In genomic region chr10:97714401-97715258, GRCh38 we compare ENCODE assay signal across 7 cellular contexts. TPM values are rescaled to one million over a fixed set of nuclear protein-coding genes. Genes with fewer than 3 reads are reported as not detected.
DNase-seq lines count a peak whose midpoint lies in the region; ATAC-seq and TF ChIP-seq lines count a peak whose summit lies in the region.

No MANE protein-coding gene starts in this region.

- TF ChIP-seq RAD21 in neural cell (conservative IDR thresholded peaks at IDR 0.05): no peak

- no peaks in the 10 kb centered on the region for H3K36me3 ChIP-seq in neural cell (ENCODE audit: insufficient read depth, low read length)

- peaks cover 39% of the 10 kb centered on the region for H3K27me3 Mint-ChIP-seq in activated CD8-positive, alpha-beta memory T cell treated with anti-CD3 and anti-CD28 coated beads, Interleukin-2, amount 10 ng/mL, durations not matched to agents 7 days and 5 days

- peak overlapping the region; percentile 81 for H3K4me3 Mint-ChIP-seq in activated CD8-positive, alpha-beta memory T cell treated with anti-CD3 and anti-CD28 coated beads, Interleukin-2, amount 10 ng/mL, durations not matched to agents 7 days and 5 days

- no peaks in the 10 kb centered on the region for H3K9me2 ChIP-seq in neural cell (ENCODE audit: insufficient read depth, low read length)

- no peak overlapping the region for H3K27ac ChIP-seq in neural cell (ENCODE audit: low read length)

- in situ Hi-C loops in KBM-7 (cut with MboI; ENCODE audit: low pct_unique_long_range_greater_than_20kb, low sequenced_read_pairs): no loop called here

- peak overlapping the region; percentile 68 for H3K9ac ChIP-seq in neural cell (ENCODE audit: low read length)

- H3K9me3 Mint-ChIP-seq in activated CD8-positive, alpha-beta memory T cell treated with anti-CD3 and anti-CD28 coated beads, Interleukin-2, amount 10 ng/mL, durations not matched to agents 7 days and 5 days (ENCODE audit: low read depth): no peaks in the 10 kb centered on the region

- H3K27ac Mint-ChIP-seq in activated CD8-positive, alpha-beta memory T cell treated with anti-CD3 and anti-CD28 coated beads, Interleukin-2, amount 10 ng/mL, durations not matched to agents 7 days and 5 days: no peak overlapping the region

- H3K9me3 ChIP-seq in neural cell (ENCODE audit: low read length): no peaks in the 10 kb centered on the region

- peak; percentile 32 for ATAC-seq in GM21576 (IDR thresholded peaks at IDR 0.05; ENCODE audit: unreplicated experiment)
- ATAC-seq in activated CD8-positive, alpha-beta memory T cell treated with anti-CD3 and anti-CD28 coated beads, Interleukin-2, amount 10 ng/mL, durations not matched to agents 7 days and 5 days: peak; percentile 64

- no peaks in the 10 kb centered on the region for H4K20me1 ChIP-seq in neural cell (ENCODE audit: insufficient read depth)

- peak overlapping the region; percentile 77 for H3K4me3 ChIP-seq in neural cell (ENCODE audit: low read length)

- H3K4me2 ChIP-seq in neural cell (ENCODE audit: low read length): no peak overlapping the region

- H3K36me3 Mint-ChIP-seq in activated CD8-positive, alpha-beta memory T cell treated with anti-CD3 and anti-CD28 coated beads, Interleukin-2, amount 10 ng/mL, durations not matched to agents 7 days and 5 days: no peaks in the 10 kb centered on the region

- no peaks in the 10 kb centered on the region for H3K79me2 ChIP-seq in neural cell (replicated peaks; ENCODE audit: insufficient read depth, low read length)

- no peak overlapping the region for H2AFZ ChIP-seq in neural cell (ENCODE audit: low read depth, low read length)

- peaks cover 11% of the 10 kb centered on the region for H3K4me1 Mint-ChIP-seq in activated CD8-positive, alpha-beta memory T cell treated with anti-CD3 and anti-CD28 coated beads, Interleukin-2, amount 10 ng/mL, durations not matched to agents 7 days and 5 days

- no peak for TF ChIP-seq EP300 in neural cell (conservative IDR thresholded peaks at IDR 0.05; ENCODE audit: poor library complexity, severe bottlenecking)

- no peak for TF ChIP-seq CTCF in neural cell (IDR thresholded peaks at IDR 0.05; ENCODE audit: poor library complexity, severe bottlenecking)

- DNase-seq in GDM1 (lab: John Stamatoyannopoulos, UW) (peak; percentile 70), KBM-7 (peak; percentile 90), fibroblast of the conjunctiva (ENCODE audit: low read depth) (peak; percentile 72), NCI-H2196 (lab: John Stamatoyannopoulos, UW; ENCODE audit: unreplicated experiment) (no peak)
- no peak for DNase-seq in activated CD8-positive, alpha-beta memory T cell treated with anti-CD3 and anti-CD28 coated beads, Interleukin-2, amount 10 ng/mL, durations not matched to agents 7 days and 5 days

- no peaks in the 10 kb centered on the region for H3F3A ChIP-seq in neural cell (ENCODE audit: insufficient read depth, low read length, poor library complexity, severe bottlenecking)

- CTCF ChIA-PET in activated CD8-positive, alpha-beta memory T cell treated with anti-CD3 and anti-CD28 coated beads, Interleukin-2, amount 10 ng/mL, durations not matched to agents 7 days and 5 days (lab: Charles Lee): interaction anchor here (1.4 to 15.3 kb wide), 3 partner anchors 10 to 15 kb away, joined by 4 to 355 read pairs (median 48); partner anchors contain the start of gene ZFYVE27

- peaks cover 16% of the 10 kb centered on the region for H3K27me3 ChIP-seq in neural cell (ENCODE audit: insufficient read depth, low read depth, low read length)

TF ChIP-seq in neural cell, 6 proteins besides CTCF, POLR2A, EP300 and RAD21:
- no peak for TF ChIP-seq SMC3 (conservative IDR thresholded peaks at IDR 0.05; ENCODE audit: poor library complexity)
- TF ChIP-seq TAF1 (IDR thresholded peaks at IDR 0.05; ENCODE audit: low read depth): no peak
- TF ChIP-seq POLR2AphosphoS5 (IDR thresholded peaks at IDR 0.05): no peak
- no peak for TF ChIP-seq EZH2 (IDR thresholded peaks at IDR 0.05; ENCODE audit: borderline replicate concordance, insufficient read depth, low read length, poor library complexity, severe bottlenecking)
- TF ChIP-seq REST (IDR thresholded peaks at IDR 0.05; ENCODE audit: borderline replicate concordance): no peak
- TF ChIP-seq MXI1 (conservative IDR thresholded peaks at IDR 0.05; ENCODE audit: poor library complexity, severe bottlenecking): no peak

RNA-seq across cellular contexts. Expression of gene MARVELD1, which starts 1.1 kb away (rescaled TPM):
- total RNA-seq in activated CD8-positive, alpha-beta memory T cell treated with anti-CD3 and anti-CD28 coated beads, Interleukin-2, amount 10 ng/mL, durations not matched to agents 7 days and 5 days: 1 to 10 TPM; 2.8 to 3.0 TPM
- polyA plus RNA-seq in neural cell: 2.3 and 2.4 TPM in 2 replicates
- 1.7 TPM in 2 replicates for polyA minus RNA-seq in neural cell

RNA-seq across cellular contexts. Expression of gene ZFYVE27, which starts 22.3 kb away (rescaled TPM):
- total RNA-seq in activated CD8-positive, alpha-beta memory T cell treated with anti-CD3 and anti-CD28 coated beads, Interleukin-2, amount 10 ng/mL, durations not matched to agents 7 days and 5 days: 10 to 100 TPM; 31.4 to 32.8 TPM
- 135 and 151 TPM in 2 replicates for polyA plus RNA-seq in neural cell
- 69.5 and 89.4 TPM in 2 replicates for polyA minus RNA-seq in neural cell

RNA-seq across cellular contexts. Expression of gene AVPI1, which starts 27.6 kb away (rescaled TPM):
- 1 to 10 TPM; 1.8 to 1.9 TPM for total RNA-seq in activated CD8-positive, alpha-beta memory T cell treated with anti-CD3 and anti-CD28 coated beads, Interleukin-2, amount 10 ng/mL, durations not matched to agents 7 days and 5 days
- 0.94 and 1.3 TPM in 2 replicates for polyA plus RNA-seq in neural cell
- polyA minus RNA-seq in neural cell: 1.5 and 2.5 TPM in 2 replicates

RNA-seq across cellular contexts. Expression of gene SFRP5, which starts 57.2 kb away (rescaled TPM):
- total RNA-seq in activated CD8-positive, alpha-beta memory T cell treated with anti-CD3 and anti-CD28 coated beads, Interleukin-2, amount 10 ng/mL, durations not matched to agents 7 days and 5 days: not detected
- 0.92 and 1.2 TPM in 2 replicates for polyA plus RNA-seq in neural cell
- 1.9 and 2.4 TPM in 2 replicates for polyA minus RNA-seq in neural cell

Comparison
In these comparisons a context has a peak if more than half of its experiments do, and no peak if none do; other contexts are left out.
1. DNase-seq: peak in GDM1 (single experiment), KBM-7 (single experiment) and fibroblast of the conjunctiva (single experiment); none in activated CD8-positive, alpha-beta memory T cell treated with anti-CD3 and anti-CD28 coated beads, Interleukin-2, amount 10 ng/mL, durations not matched to agents 7 days and 5 days (single experiment) and NCI-H2196 (single experiment).